In genomic region chr15:80367094-80367493, GRCh38 we compare ENCODE assay signal across 11 cellular contexts. TPM values are rescaled to one million over a fixed set of nuclear protein-coding genes. Genes with fewer than 3 reads are reported as not detected.
A peak's percentile ranks its signal among the peaks of the same experiment; 100 is the strongest.
DNase-seq lines count a peak whose midpoint lies in the region; ATAC-seq and TF ChIP-seq lines count a peak whose summit lies in the region.
"Had no signal": no experiment of that assay in that cellular context is flagged by ENCODE, and none has a peak within 500 bp of the region (broad histone marks: within the 10 kb centered on the region; RNA-seq: fewer than 3 reads in every experiment).

No MANE protein-coding gene starts in this region.

- CTCF ChIA-PET in AG04450 (lab: Charles Lee), result no interaction called here
- CTCF ChIA-PET in RWPE1 (lab: Yijun Ruan, JAX), result no interaction called here

- POLR2A ChIA-PET in AG04450 (lab: Yijun Ruan, JAX) (no interaction called here), RWPE1 (lab: Yijun Ruan, JAX; ENCODE audit: low non-redundant PET) (no interaction called here)

- H3K9me3 Mint-ChIP-seq in chondrocyte (ENCODE audit: low read depth), result peaks cover 39% of the 10 kb centered on the region

- no peak overlapping the region for H3K4me3 ChIP-seq in AG04450 (ENCODE audit: low read depth, low read length)
- H3K4me3 ChIP-seq: lung had no signal

- no peak overlapping the region for H3K27ac ChIP-seq in AG04450 (ENCODE audit: low read depth, low read length)
- no peak overlapping the region for H3K27ac ChIP-seq in RWPE1

- TF ChIP-seq CTCF in AG04450 (IDR thresholded peaks at IDR 0.05; ENCODE audit: low read depth, low read length) (peak; percentile 9; the same call in 1 of the 2 replicates), chondrocyte (IDR thresholded peaks at IDR 0.05) (peak; percentile 14), RWPE1 (conservative IDR thresholded peaks at IDR 0.05; ENCODE audit: low read depth) (no peak)

- DNase-seq in AG04450 (ENCODE audit: low read depth, low spot score), result no peak
- DNase-seq in ELR (ENCODE audit: low read depth), result peak; percentile 69
- DNase-seq in NCI-H1694 treated with DMSO at 0.1 percent for 48 hours (lab: John Stamatoyannopoulos, UW), result peak; percentile 7
- DNase-seq in chondrocyte (ENCODE audit: low spot score), result no peak
- no peak for DNase-seq in RWPE1 (ENCODE audit: low spot score)
- no peak for DNase-seq in NCI-H2029 treated with DMSO at 0.1 percent for 48 hours (lab: John Stamatoyannopoulos, UW)

- H3K4me1 Mint-ChIP-seq in chondrocyte (ENCODE audit: low read depth), result no peaks in the 10 kb centered on the region

- ATAC-seq in HG02588 (IDR thresholded peaks at IDR 0.05; ENCODE audit: unreplicated experiment), result no peak
- ATAC-seq in HG03039 (IDR thresholded peaks at IDR 0.05; ENCODE audit: unreplicated experiment), result no peak
- ATAC-seq: activated T-cell treated with anti-CD3 and anti-CD28 coated beads, Interleukin-2, amount 50 U/mL, for 72 hours; right cardiac atrium had no signal

- peaks cover 6% of the 10 kb centered on the region for H3K36me3 Mint-ChIP-seq in chondrocyte (ENCODE audit: low read depth)

- H3K27ac Mint-ChIP-seq in chondrocyte (ENCODE audit: unreplicated experiment), result no peak overlapping the region
- H3K27ac Mint-ChIP-seq: activated T-cell treated with anti-CD3 and anti-CD28 coated beads, Interleukin-2, amount 50 U/mL, for 72 hours had no signal

- no peak overlapping the region for H3K4me3 Mint-ChIP-seq in chondrocyte (ENCODE audit: unreplicated experiment)
- H3K4me3 Mint-ChIP-seq: activated T-cell treated with anti-CD3 and anti-CD28 coated beads, Interleukin-2, amount 50 U/mL, for 72 hours had no signal

- peaks cover 11% of the 10 kb centered on the region for H3K27me3 ChIP-seq in AG04450 (ENCODE audit: control insufficient read depth, insufficient read depth, low read length)

- H3K9me3 ChIP-seq in AG04450 (ENCODE audit: control insufficient read depth, insufficient read depth, low read length), result peaks cover 17% of the 10 kb centered on the region

- H3K27me3 Mint-ChIP-seq in chondrocyte (ENCODE audit: low read depth), result peaks cover 13% of the 10 kb centered on the region

RNA-seq across cellular contexts. Expression of gene ARNT2, which starts 37.1 kb away (rescaled TPM):
- polyA plus RNA-seq in AG04450 (2011; rRNA removed), result 36.8 and 42.8 TPM in 2 replicates
- polyA minus RNA-seq in AG04450 (2011; rRNA and poly(A)+ RNA removed), result 51.6 and 62.0 TPM in 2 replicates
- 20.2 to 30.7 TPM (median 22.3 TPM) in 3 replicates for total RNA-seq in chondrocyte

Comparison
In these comparisons a context has a peak if more than half of its experiments do, and no peak if none do; other contexts are left out.
1. DNase-seq: peak in ELR (single experiment) and NCI-H1694 treated with DMSO at 0.1 percent for 48 hours (single experiment); none in AG04450 (single experiment), chondrocyte (single experiment), RWPE1 (single experiment) and NCI-H2029 treated with DMSO at 0.1 percent for 48 hours (single experiment).